29 cellular contexts compared by ENCODE assay signal in genomic region chr20:54176610-54177009, GRCh38. TPM values are rescaled to one million over a fixed set of nuclear protein-coding genes. Genes with fewer than 3 reads are reported as not detected.
DNase-seq lines count a peak whose midpoint lies in the region; ATAC-seq lines count a peak whose summit lies in the region.
"Had no signal": no experiment of that assay in that cellular context is flagged by ENCODE, and none has a peak within 500 bp of the region (broad histone marks: within the 10 kb centered on the region; RNA-seq: fewer than 3 reads in every experiment).

No MANE protein-coding gene starts in this region.

- no peak for ATAC-seq in GM18517 (IDR thresholded peaks at IDR 0.05; ENCODE audit: unreplicated experiment)
- no peak for ATAC-seq in Right ventricle myocardium inferior
- ATAC-seq: activated CD8-positive, alpha-beta T cell treated with anti-CD3 and anti-CD28 coated beads, Interleukin-2, amount 10 ng/mL, durations not matched to agents 7 days and 5 days; left lung had no signal

- intact Hi-C loops in Right ventricle myocardium inferior (cut with DNase I): no loop called here

- peak; percentile 28 for DNase-seq in Daoy (ENCODE audit: low read depth)
- peak; percentile 88 for DNase-seq in M059J (ENCODE audit: low read depth)
- DNase-seq in astrocyte of the hippocampus (ENCODE audit: low read depth, low spot score): peak; percentile 26
- peak; percentile 14 for DNase-seq in myocyte (ENCODE audit: low read depth)
- no peak for DNase-seq in activated CD4-positive, alpha-beta T cell treated with anti-CD3 and anti-CD28 coated beads for 4 hours
- DNase-seq in NK-92 treated with Interleukin-12 subunit alpha and Interleukin-12 subunit beta, amount 100 ng/mL, for 24 hours (lab: John Stamatoyannopoulos, UW): no peak
- DNase-seq in Right ventricle myocardium inferior (ENCODE audit: missing footprints): no peak
- DNase-seq: activated B cell treated with CpG ODN at 0.5 μM for 24 hours; activated CD8-positive, alpha-beta T cell treated with anti-CD3 and anti-CD28 coated beads, Interleukin-2, amount 10 ng/mL, durations not matched to agents 7 days and 5 days; activated naive CD4-positive, alpha-beta T cell treated with anti-CD3 and anti-CD28 coated beads, Interleukin-2, amount 10 ng/mL, durations not matched to agents 7 days and 5 days; activated T-cell treated with anti-CD3 and anti-CD28 coated beads, Interleukin-2, amount 50 U/mL, for 1 hour; anterior cingulate cortex; CD4-positive, CD25-positive, alpha-beta regulatory T cell; DMS153; effector CD4-positive, alpha-beta T cell; glutamatergic neuron; H7; left lung; midbrain; MM.1S; NCI-H1436; NCI-H526; nephron progenitor cell; posterior cingulate gyrus; stimulated activated naive CD4-positive, alpha-beta T cell; thyroid gland had no signal

RNA-seq across cellular contexts. Expression of gene CYP24A1, which starts 2.8 kb away (rescaled TPM):
- total RNA-seq in Daoy (2014; rRNA removed; shearing (Covaris generic)): 0.46 and 1.0 TPM in 2 replicates
- 32.8 and 39.6 TPM in 2 replicates for total RNA-seq in M059J (2014; rRNA removed; shearing (Covaris generic))
- total RNA-seq in myocyte (0.10 and 0.35 TPM in 2 replicates), Right ventricle myocardium inferior (not detected)
- polyA plus RNA-seq in myocyte (2012): not detected
- total RNA-seq: activated B cell treated with CpG ODN at 0.5 μM for 24 hours; activated CD8-positive, alpha-beta T cell treated with anti-CD3 and anti-CD28 coated beads, Interleukin-2, amount 10 ng/mL, durations not matched to agents 7 days and 5 days; esophagus muscularis mucosa; T-helper 2 cell treated with Interferon-gamma antibody and Interleukin-4, amounts not matched to agents 100 ng/mL and 5 ng/mL, for 36 hours had no signal

RNA-seq across cellular contexts. Expression of gene PFDN4, which starts 31.3 kb away (rescaled TPM):
- 481 and 548 TPM in 2 replicates for total RNA-seq in Daoy (2014; rRNA removed; shearing (Covaris generic))
- 246 and 357 TPM in 2 replicates for total RNA-seq in M059J (2014; rRNA removed; shearing (Covaris generic))
- 66.3 and 68.7 TPM in 2 replicates for total RNA-seq in myocyte
- 29.7 TPM for polyA plus RNA-seq in myocyte (2012)
- total RNA-seq in Right ventricle myocardium inferior: 24.0 TPM

Comparison
In these comparisons a context has a peak if more than half of its experiments do, and no peak if none do; other contexts are left out.
1. DNase-seq: peak in Daoy (single experiment), M059J (single experiment), astrocyte of the hippocampus (single experiment) and myocyte (single experiment); none in activated CD4-positive, alpha-beta T cell treated with anti-CD3 and anti-CD28 coated beads for 4 hours (0 of 2), NK-92 treated with Interleukin-12 subunit alpha and Interleukin-12 subunit beta, amount 100 ng/mL, for 24 hours (single experiment) and Right ventricle myocardium inferior (single experiment).
2. RNA of gene CYP24A1, which starts 2.8 kb away (total RNA-seq): 32.8 to 39.6 TPM in M059J; 0.46 to 1.0 TPM in Daoy, 0.10 to 0.35 TPM in myocyte and not detected in Right ventricle myocardium inferior (single experiment); every median in the first group is over 10 times any median in the second.